ENCODE assay signal across 23 cellular contexts in genomic region chr1:10179408-10179685, GRCh38. TPM values are rescaled to one million over a fixed set of nuclear protein-coding genes. Genes with fewer than 3 reads are reported as not detected.
DNase-seq lines count a peak whose midpoint lies in the region; ATAC-seq and TF ChIP-seq lines count a peak whose summit lies in the region.
"Had no signal": no experiment of that assay in that cellular context is flagged by ENCODE, and none has a peak within 500 bp of the region (broad histone marks: within the 10 kb centered on the region; RNA-seq: fewer than 3 reads in every experiment).

No MANE protein-coding gene starts in this region.

- dilution Hi-C loops in mammary epithelial cell (cut with HindIII; ENCODE audit: low sequenced_read_pairs): no loop called here

- no peaks in the 10 kb centered on the region for H4K20me1 ChIP-seq in mammary epithelial cell (ENCODE audit: insufficient read depth, low read length)
- H4K20me1 ChIP-seq: BLaER1 treated with 17β-estradiol and CSF1 and Interleukin-3, amounts not matched to agents 10 nM and 100 nM had no signal

- DNase-seq in glutamatergic neuron (no peak), nephron progenitor cell (no peak), globus pallidus (ENCODE audit: low spot score) (no peak), T-cell (no peak), mammary epithelial cell (no peak)
- DNase-seq: activated CD4-positive, alpha-beta T cell treated with anti-CD3 and anti-CD28 coated beads for 36 hours; activated gamma-delta T cell; activated T-cell treated with anti-CD3 and anti-CD28 coated beads, Interleukin-2, amount 50 U/mL, for 1 hour; brain microvascular endothelial cell; DND-41; kidney; naive B cell; NCI-H1694 treated with DMSO at 0.1 percent for 48 hours; NCI-H2171; NCI-H526; sigmoid colon; SK-N-SH; T-helper 2 cell had no signal

- H3K4me1 ChIP-seq in mammary epithelial cell (ENCODE audit: insufficient read depth, low read length): no peaks in the 10 kb centered on the region
- H3K4me1 ChIP-seq: esophagus muscularis mucosa, sigmoid colon had no signal

- H3K36me3 Mint-ChIP-seq in glutamatergic neuron (ENCODE audit: unreplicated experiment): peaks cover 12% of the 10 kb centered on the region
- peaks cover 63% of the 10 kb centered on the region for H3K36me3 Mint-ChIP-seq in nephron progenitor cell (ENCODE audit: low read depth)
- peaks cover 43% of the 10 kb centered on the region for H3K36me3 Mint-ChIP-seq in T-cell

- no peak overlapping the region for H3K4me2 ChIP-seq in mammary epithelial cell (ENCODE audit: insufficient read depth, low read depth, low read length)
- H3K4me2 ChIP-seq: BLaER1 treated with 17β-estradiol and CSF1 and Interleukin-3, amounts not matched to agents 10 nM and 100 nM; SK-N-SH had no signal

- peak overlapping the region; percentile 65 for H3K4me3 Mint-ChIP-seq in glutamatergic neuron (ENCODE audit: unreplicated experiment)
- H3K4me3 Mint-ChIP-seq in nephron progenitor cell: peak overlapping the region; percentile 16
- no peak overlapping the region for H3K4me3 Mint-ChIP-seq in T-cell
- H3K4me3 Mint-ChIP-seq: activated CD4-positive, alpha-beta T cell treated with anti-CD3 and anti-CD28 coated beads for 36 hours; naive B cell had no signal

- BruUV-seq in mammary epithelial cell (replicated peaks; lab: Mats Ljungman, UMichigan): no TSS peak

- no peaks in the 10 kb centered on the region for H3K27me3 ChIP-seq in mammary epithelial cell (ENCODE audit: insufficient read depth, low read length)
- H3K27me3 ChIP-seq: BLaER1 treated with 17β-estradiol and CSF1 and Interleukin-3, amounts not matched to agents 10 nM and 100 nM; brain microvascular endothelial cell; esophagus muscularis mucosa; sigmoid colon had no signal

- in situ Hi-C loops in mammary epithelial cell (cut with MboI; ENCODE audit: low sequenced_read_pairs in 2 of 2): no loop called here

- peaks cover 5% of the 10 kb centered on the region for H3K36me3 ChIP-seq in mammary epithelial cell (ENCODE audit: insufficient read depth, low read length)

- no peak for ATAC-seq in T-cell (replicated peaks in 1 of 4)
- ATAC-seq: activated CD4-positive, alpha-beta T cell treated with anti-CD3 and anti-CD28 coated beads for 36 hours had no signal

- H3K4me3 ChIP-seq in mammary epithelial cell (replicated peaks in 1 of 3; ENCODE audit: insufficient read depth in 1 of 3, low read depth in 2 of 3, low read length in 3 of 3): no peak overlapping the region
- H3K4me3 ChIP-seq: BLaER1 treated with 17β-estradiol and CSF1 and Interleukin-3, amounts not matched to agents 10 nM and 100 nM; esophagus muscularis mucosa; sigmoid colon had no signal

- H3K9ac ChIP-seq in mammary epithelial cell (ENCODE audit: insufficient read depth, low read length): no peak overlapping the region
- H3K9ac ChIP-seq: BLaER1 treated with 17β-estradiol and CSF1 and Interleukin-3, amounts not matched to agents 10 nM and 100 nM; SK-N-SH had no signal

- WGBS in mammary epithelial cell (ENCODE audit: low coverage, missing lambda C conversion rate): 96% methylated on average over 5 of the region's 10 CpGs

- CTCF ChIA-PET in T-cell (lab: Charles Lee): no interaction called here
- CTCF ChIA-PET in mammary epithelial cell (lab: Charles Lee; ENCODE audit: low non-redundant PET): no interaction called here

- peaks cover 4% of the 10 kb centered on the region for H3K27me3 Mint-ChIP-seq in glutamatergic neuron (ENCODE audit: unreplicated experiment)
- H3K27me3 Mint-ChIP-seq in nephron progenitor cell (ENCODE audit: low read depth, poor library complexity): peaks cover 6% of the 10 kb centered on the region
- H3K27me3 Mint-ChIP-seq in T-cell: no peaks in the 10 kb centered on the region
- H3K27me3 Mint-ChIP-seq: activated CD4-positive, alpha-beta T cell treated with anti-CD3 and anti-CD28 coated beads for 36 hours; naive B cell had no signal

- H3K27ac Mint-ChIP-seq in glutamatergic neuron (ENCODE audit: unreplicated experiment) (peak overlapping the region; percentile 99), nephron progenitor cell (peak overlapping the region; percentile 93), T-cell (no peak overlapping the region)
- H3K27ac Mint-ChIP-seq: activated CD4-positive, alpha-beta T cell treated with anti-CD3 and anti-CD28 coated beads for 36 hours had no signal

- H3K27ac ChIP-seq in angular gyrus (ENCODE audit: low read depth, low read length): peak overlapping the region; percentile 92
- peak overlapping the region; percentile 94 for H3K27ac ChIP-seq in temporal lobe (ENCODE audit: low read depth, low read length)
- H3K27ac ChIP-seq in mammary epithelial cell (ENCODE audit: insufficient read depth, low read depth, low read length): no peak overlapping the region
- H3K27ac ChIP-seq: BLaER1 treated with 17β-estradiol and CSF1 and Interleukin-3, amounts not matched to agents 10 nM and 100 nM; brain microvascular endothelial cell; esophagus muscularis mucosa; RWPE1; sigmoid colon had no signal

- TF ChIP-seq CTCF in glutamatergic neuron (IDR thresholded peaks at IDR 0.05; ENCODE audit: partially characterized antibody, unreplicated experiment) (no peak), nephron progenitor cell (IDR thresholded peaks at IDR 0.05) (no peak), mammary epithelial cell (conservative IDR thresholded peaks at IDR 0.05 in 1 of 2, IDR thresholded peaks at IDR 0.05 in 1 of 2; ENCODE audit: extremely low read depth in 1 of 2, insufficient read depth in 1 of 2, low read depth in 1 of 2, low read length in 2 of 2) (no peak)

- peaks cover 7% of the 10 kb centered on the region for H3K9me3 Mint-ChIP-seq in glutamatergic neuron (ENCODE audit: unreplicated experiment)
- H3K9me3 Mint-ChIP-seq in nephron progenitor cell: peaks cover 21% of the 10 kb centered on the region
- peaks cover 5 to 11% (median 6%) of the 10 kb centered on the region in 3 donors for H3K9me3 Mint-ChIP-seq in T-cell

- peaks cover 23% of the 10 kb centered on the region for H3K4me1 Mint-ChIP-seq in glutamatergic neuron (ENCODE audit: low read depth, unreplicated experiment)
- H3K4me1 Mint-ChIP-seq in nephron progenitor cell: peaks cover 39% of the 10 kb centered on the region
- H3K4me1 Mint-ChIP-seq in T-cell: no peaks in the 10 kb centered on the region
- H3K4me1 Mint-ChIP-seq: activated CD4-positive, alpha-beta T cell treated with anti-CD3 and anti-CD28 coated beads for 36 hours; naive B cell had no signal

- no peaks in the 10 kb centered on the region for H3K79me2 ChIP-seq in mammary epithelial cell (ENCODE audit: insufficient read depth, low read length)

- POLR2A ChIA-PET in T-cell (lab: Charles Lee): no interaction called here

- H3K9me3 ChIP-seq in mammary epithelial cell (replicated peaks; ENCODE audit: insufficient read depth, low read length): no peaks in the 10 kb centered on the region
- H3K9me3 ChIP-seq: esophagus muscularis mucosa, sigmoid colon, SK-N-SH had no signal

- intact Hi-C loops in mammary epithelial cell (cut with micrococcal nuclease): no loop called here

- no peak overlapping the region for H2AFZ ChIP-seq in mammary epithelial cell (ENCODE audit: low read depth, low read length)

RNA-seq across cellular contexts. Expression of gene KIF1B, which starts 31.0 kb away (rescaled TPM):
- 261 TPM for total RNA-seq in glutamatergic neuron (ENCODE audit: unreplicated experiment)
- total RNA-seq in temporal lobe: 255 TPM
- total RNA-seq in T-cell: 10 to 100 TPM; 10.3 to 15.3 (median 13.8) TPM
- 10 to 100 TPM; 24.7 to 36.2 TPM for total RNA-seq in mammary epithelial cell
- 13.3 TPM for polyA plus RNA-seq in mammary epithelial cell
- polyA minus RNA-seq in mammary epithelial cell: 36.9 TPM

Comparison
In these comparisons a context has a peak if more than half of its experiments do, and no peak if none do; other contexts are left out.
1. H3K27ac Mint-ChIP-seq: peak in glutamatergic neuron (single experiment) and nephron progenitor cell (single experiment); none in T-cell (0 of 2).
2. H3K4me3 Mint-ChIP-seq: peak in glutamatergic neuron (single experiment) and nephron progenitor cell (single experiment); none in T-cell (0 of 3).